ENCODE assay signal across 31 cellular contexts in genomic region chr6:152312434-152312833, GRCh38.
"Had no signal": no experiment of that assay in that cellular context is flagged by ENCODE, and none has a peak within 500 bp of the region (broad histone marks: within the 10 kb centered on the region; RNA-seq: fewer than 3 reads in every experiment).

No MANE protein-coding gene starts in this region.

- H3K4me2 ChIP-seq: SK-N-SH had no signal

- H3K9ac ChIP-seq: SK-N-SH had no signal

- H3K4me3 ChIP-seq: MG63, SJSA1 had no signal

- H3K27me3 ChIP-seq: brain microvascular endothelial cell, MG63, SJSA1 had no signal

- H3K27ac ChIP-seq: SJSA1, VCaP had no signal

- DNase-seq: activated CD4-positive, alpha-beta T cell treated with anti-CD3 and anti-CD28 coated beads for 1 hour; activated CD4-positive, alpha-beta T cell treated with anti-CD3 and anti-CD28 coated beads, Interleukin-2, amount 50 U/mL, for 4 hours; activated CD4-positive, CD25-positive, alpha-beta regulatory T cell; activated CD8-positive, alpha-beta T cell treated with anti-CD3 and anti-CD28 coated beads for 36 hours; activated effector memory CD4-positive, alpha-beta T cell treated with anti-CD3 and anti-CD28 coated beads, Interleukin-2, amount 50 U/mL, for 16 hours; activated naive CD4-positive, alpha-beta T cell; activated naive CD4-positive, alpha-beta T cell treated with anti-CD3 and anti-CD28 coated beads, Interleukin-2, amount 50 U/mL, for 16 hours; activated naive CD8-positive, alpha-beta T cell treated with anti-CD3 and anti-CD28 coated beads for 36 hours; activated T-cell treated with anti-CD3 and anti-CD28 coated beads, Interleukin-2, amount 50 U/mL, for 1 hour; activated T-cell treated with anti-CD3 and anti-CD28 coated beads, Interleukin-2, amount 50 U/mL, for 72 hours; amniotic stem cell; aorta; brain microvascular endothelial cell; central memory CD4-positive, alpha-beta T cell; Kasumi-1; KG1; MG63; NCI-H1048; NCI-H1105 treated with DMSO at 0.1 percent for 48 hours; NCI-H1436; NCI-H1694; NCI-H1930; NCI-H2081 treated with DMSO at 0.1 percent for 48 hours; NCI-H226; NCI-H446 treated with DMSO at 0.1 percent for 48 hours; NCI-H524 treated with DMSO at 0.1 percent for 48 hours; RPMI8226; SHP77 treated with DMSO at 0.1 percent for 48 hours; SK-N-SH had no signal
